In genomic region chr14:90509403-90509802, GRCh38 we compare ENCODE assay signal across 1 cellular context.
TF ChIP-seq lines count a peak whose summit lies in the region.

No MANE protein-coding gene starts in this region.

TF ChIP-seq in HEK293, 187 proteins besides CTCF, POLR2A, EP300 and RAD21:
- TF ChIP-seq ZBTB49 (tag by site-specific recombination; IDR thresholded peaks at IDR 0.05; ENCODE audit: low read depth): no peak
- no peak for TF ChIP-seq ZNF423 (tag by site-specific recombination; IDR thresholded peaks at IDR 0.05)
- TF ChIP-seq ZNF692 (tag by site-specific recombination; IDR thresholded peaks at IDR 0.05): no peak
- TF ChIP-seq ZNF211 (tag by site-specific recombination; IDR thresholded peaks at IDR 0.05; ENCODE audit: low read depth): no peak
- no peak for TF ChIP-seq ZNF148 (tag by site-specific recombination; IDR thresholded peaks at IDR 0.05; ENCODE audit: borderline replicate concordance)
- no peak for TF ChIP-seq REPIN1 (tag by site-specific recombination; IDR thresholded peaks at IDR 0.05; ENCODE audit: low read depth)
